In genomic region chrX:18887177-18887820, GRCh38 we compare ENCODE assay signal across 8 cellular contexts.
A peak's percentile ranks its signal among the peaks of the same experiment; 100 is the strongest.
DNase-seq lines count a peak whose midpoint lies in the region; ATAC-seq, FAIRE-seq and TF ChIP-seq lines count a peak whose summit lies in the region.

No MANE protein-coding gene starts in this region.

- H2BK15ac ChIP-seq in H9 (ENCODE audit: low read depth, low read length), result no peak overlapping the region

- no peak for TF ChIP-seq EP300 in sigmoid colon (IDR thresholded peaks at IDR 0.05)

- in situ Hi-C loops in HAP-1 (cut with MboI; ENCODE audit: low sequenced_read_pairs), result no loop called here

- FAIRE-seq in GM12892 (lab: Jason Lieb, UNC), result no peak

- no peak for ATAC-seq in HG03175 (IDR thresholded peaks at IDR 0.05; ENCODE audit: unreplicated experiment)

- H3K4me3 ChIP-seq in iPS-15b (ENCODE audit: low read depth, low read length) (peak overlapping the region; percentile 43), sigmoid colon (peak overlapping the region in 3 of 4 donors; percentile 29 to 41 (median 37)), HAP-1 (no peak overlapping the region)

- H3K4me1 ChIP-seq in H9 (ENCODE audit: insufficient read depth, low read length), result no peaks in the 10 kb centered on the region
- H3K4me1 ChIP-seq in iPS-15b (ENCODE audit: control insufficient read depth, insufficient read depth, low read length), result peaks cover 7% of the 10 kb centered on the region
- H3K4me1 ChIP-seq in sigmoid colon, result peaks cover 0 to 21% (median 15%) of the 10 kb centered on the region in 4 donors
- peaks cover 11% of the 10 kb centered on the region for H3K4me1 ChIP-seq in HAP-1

- no peak overlapping the region for H4K91ac ChIP-seq in H9 (ENCODE audit: insufficient read length, low read depth, low read length)

- H2BK120ac ChIP-seq in H9 (ENCODE audit: low read depth, low read length, poor library complexity, severe bottlenecking), result no peak overlapping the region

- peaks cover 4 to 8% (median 6%) of the 10 kb centered on the region in 3 experiments; a peak in 6 of 7 replicates for H3K36me3 Mint-ChIP-seq in H9 (ENCODE audit: insufficient read depth in 1 of 3, low read depth in 3 of 3)
- no peaks in the 10 kb centered on the region for H3K36me3 Mint-ChIP-seq in activated T-helper 2 cell treated with anti-CD3 and anti-CD28 coated beads, Interferon-gamma antibody, Interleukin-2, Interleukin-4, amounts not matched to agents 10 μg/mL and 5 μg/mL and 100 μg/mL, durations not matched to agents 14 hours and 24 hours and 36 hours (ENCODE audit: low read depth)

- peaks cover 71 to 79% of the 10 kb centered on the region in 2 experiments for H3K9me3 Mint-ChIP-seq in H9
- no peaks in the 10 kb centered on the region for H3K9me3 Mint-ChIP-seq in activated T-helper 2 cell treated with anti-CD3 and anti-CD28 coated beads, Interferon-gamma antibody, Interleukin-2, Interleukin-4, amounts not matched to agents 10 μg/mL and 5 μg/mL and 100 μg/mL, durations not matched to agents 14 hours and 24 hours and 36 hours

- H2BK5ac ChIP-seq in H9 (ENCODE audit: insufficient read length, low read length), result no peak overlapping the region

- H2BK12ac ChIP-seq in H9 (ENCODE audit: insufficient read length, low read depth, low read length), result no peak overlapping the region

- H2AK5ac ChIP-seq in H9 (ENCODE audit: insufficient read length, low read length), result no peak overlapping the region

- no peak overlapping the region for H4K8ac ChIP-seq in H9 (replicated peaks; ENCODE audit: insufficient read length, low read depth, low read length)

- H2BK20ac ChIP-seq in H9 (ENCODE audit: low read depth, low read length, poor library complexity, severe bottlenecking), result no peak overlapping the region

- no peaks in the 10 kb centered on the region for H3K79me1 ChIP-seq in H9 (ENCODE audit: insufficient read depth, low read depth, low read length, poor library complexity, severe bottlenecking)

- no CpG with 5 or more reads among the region's 25 CpGs for WGBS in H9 (ENCODE audit: extremely low coverage, insufficient read length, low lambda C conversion rate)
- 12 to 22% methylated on average over 25 of the region's 25 CpGs for WGBS in sigmoid colon, 2 donors

- peaks cover 22 to 25% of the 10 kb centered on the region in 2 experiments for H3K4me1 Mint-ChIP-seq in H9
- peaks cover 18% of the 10 kb centered on the region for H3K4me1 Mint-ChIP-seq in activated T-helper 2 cell treated with anti-CD3 and anti-CD28 coated beads, Interferon-gamma antibody, Interleukin-2, Interleukin-4, amounts not matched to agents 10 μg/mL and 5 μg/mL and 100 μg/mL, durations not matched to agents 14 hours and 24 hours and 36 hours (ENCODE audit: low read depth)

- H3K27ac ChIP-seq in H9 (ENCODE audit: insufficient read length, low read depth, low read length) (no peak overlapping the region), sigmoid colon (peak overlapping the region; percentile 69 to 72 (median 70))

- peaks cover 26% of the 10 kb centered on the region for H3K9me3 ChIP-seq in H9 (ENCODE audit: control insufficient read depth, low read depth, low read length)
- no peaks in the 10 kb centered on the region for H3K9me3 ChIP-seq in iPS-15b (ENCODE audit: control insufficient read depth, insufficient read depth, low read length)
- H3K9me3 ChIP-seq in sigmoid colon, result no peaks in the 10 kb centered on the region
- H3K9me3 ChIP-seq in HAP-1, result no peaks in the 10 kb centered on the region

- no peak overlapping the region for H2AFZ ChIP-seq in H9 (ENCODE audit: low read length)

- DNase-seq in H9, result no peak
- DNase-seq in activated T-helper 2 cell treated with anti-CD3 and anti-CD28 coated beads, Interferon-gamma antibody, Interleukin-2, Interleukin-4, amounts not matched to agents 10 μg/mL and 5 μg/mL and 100 μg/mL, durations not matched to agents 14 hours and 24 hours and 36 hours (ENCODE audit: low spot score), result no peak
- peak; percentile 64 for DNase-seq in sigmoid colon
- no peak for DNase-seq in HAP-1 (ENCODE audit: low spot score in 2 of 2)
- no peak for DNase-seq in GM03348 (ENCODE audit: low spot score)
- no peak for DNase-seq in GM12892 (ENCODE audit: insufficient read length)

- TF ChIP-seq CTCF in H9 (conservative IDR thresholded peaks at IDR 0.05) (no peak), sigmoid colon (IDR thresholded peaks at IDR 0.05) (no peak)

- H3K27me3 Mint-ChIP-seq in H9 (ENCODE audit: low read depth), result peaks cover 24% of the 10 kb centered on the region
- no peaks in the 10 kb centered on the region for H3K27me3 Mint-ChIP-seq in activated T-helper 2 cell treated with anti-CD3 and anti-CD28 coated beads, Interferon-gamma antibody, Interleukin-2, Interleukin-4, amounts not matched to agents 10 μg/mL and 5 μg/mL and 100 μg/mL, durations not matched to agents 14 hours and 24 hours and 36 hours (ENCODE audit: low read depth)

- H3K23ac ChIP-seq in H9 (ENCODE audit: insufficient read length, low read depth, low read length), result no peak overlapping the region

- no peak overlapping the region for H3K56ac ChIP-seq in H9 (ENCODE audit: insufficient read length, low read depth, low read length)

- H3K23me2 ChIP-seq in H9 (ENCODE audit: insufficient read length, low read depth, low read length, poor library complexity, severe bottlenecking), result peaks cover 5% of the 10 kb centered on the region

- H3K27me3 ChIP-seq in H9 (ENCODE audit: insufficient read depth, low read length) (no peaks in the 10 kb centered on the region), iPS-15b (ENCODE audit: control insufficient read depth, insufficient read depth, low read length) (no peaks in the 10 kb centered on the region), sigmoid colon (no peaks in the 10 kb centered on the region), HAP-1 (ENCODE audit: low read depth) (no peaks in the 10 kb centered on the region)

- no peak overlapping the region for H3K4ac ChIP-seq in H9 (ENCODE audit: low read depth, low read length)

- peak overlapping the region; percentile 66 to 69 for H3K4me3 Mint-ChIP-seq in H9
- H3K4me3 Mint-ChIP-seq in activated T-helper 2 cell treated with anti-CD3 and anti-CD28 coated beads, Interferon-gamma antibody, Interleukin-2, Interleukin-4, amounts not matched to agents 10 μg/mL and 5 μg/mL and 100 μg/mL, durations not matched to agents 14 hours and 24 hours and 36 hours (ENCODE audit: low read depth), result peak overlapping the region; percentile 38

- H4K5ac ChIP-seq in H9 (ENCODE audit: insufficient read length, low read depth, low read length), result no peak overlapping the region

- no peak overlapping the region for H3K18ac ChIP-seq in H9 (ENCODE audit: insufficient read length, low read depth, low read length)

- no peak overlapping the region for H3K14ac ChIP-seq in H9 (ENCODE audit: insufficient read depth, low read length)

- no peak overlapping the region; a peak in 1 of 7 replicates for H3K27ac Mint-ChIP-seq in H9
- peak overlapping the region; percentile 84 for H3K27ac Mint-ChIP-seq in activated T-helper 2 cell treated with anti-CD3 and anti-CD28 coated beads, Interferon-gamma antibody, Interleukin-2, Interleukin-4, amounts not matched to agents 10 μg/mL and 5 μg/mL and 100 μg/mL, durations not matched to agents 14 hours and 24 hours and 36 hours

- no peaks in the 10 kb centered on the region for H3K79me2 ChIP-seq in H9 (ENCODE audit: insufficient read depth, low read length)

- intact Hi-C loops in activated T-helper 2 cell treated with anti-CD3 and anti-CD28 coated beads, Interferon-gamma antibody, Interleukin-2, Interleukin-4, amounts not matched to agents 10 μg/mL and 5 μg/mL and 100 μg/mL, durations not matched to agents 14 hours and 24 hours and 36 hours (cut with micrococcal nuclease), result loop anchor here (2.0 to 10.0 kb wide), 3 partner anchors 212 to 462 kb away; partner anchors contain the start of genes CDKL5 and RS1
- intact Hi-C loops in sigmoid colon (cut with DNase I), result loop anchor here (5.0 to 10.0 kb wide), 3 partner anchors 210 to 460 kb away; partner anchors contain the start of genes CDKL5 and PDHA1

- no peak overlapping the region for H3T11ph ChIP-seq in H9 (ENCODE audit: low read length)

- TF ChIP-seq POLR2A in sigmoid colon (IDR thresholded peaks at IDR 0.05), result no peak
- no peak for TF ChIP-seq POLR2A in GM12892 (IDR thresholded peaks at IDR 0.05; ENCODE audit: low read depth, low read length)

- H3K9ac ChIP-seq in H9 (ENCODE audit: extremely low read depth, insufficient read length, low read length) (no peak overlapping the region), iPS-15b (ENCODE audit: low read depth, low read length) (no peak overlapping the region)

- H3K4me2 ChIP-seq in H9 (ENCODE audit: insufficient read depth, insufficient read length, low read length), result peak overlapping the region; percentile 52

- no peaks in the 10 kb centered on the region for H4K20me1 ChIP-seq in H9 (ENCODE audit: control insufficient read depth, insufficient read depth, insufficient read length)

- H3K36me3 ChIP-seq in iPS-15b (ENCODE audit: control insufficient read depth, insufficient read depth, low read length) (no peaks in the 10 kb centered on the region), sigmoid colon (no peaks in the 10 kb centered on the region), HAP-1 (replicated peaks) (no peaks in the 10 kb centered on the region)
